ENCODE assay signal across 8 cellular contexts in genomic region chr17:48181653-48182052, GRCh38.
DNase-seq lines count a peak whose midpoint lies in the region; ATAC-seq and TF ChIP-seq lines count a peak whose summit lies in the region.

No MANE protein-coding gene starts in this region.

- intact Hi-C loops in PC-3 (cut with micrococcal nuclease) = loop anchor here (1.0 to 2.0 kb wide), 3 partner anchors 33 to 149 kb away; no protein-coding TSS in a partner anchor

- CTCF ChIA-PET in PC-3 (lab: Charles Lee) = interaction anchor here (1.1 to 1.8 kb wide), 3 partner anchors 32 to 81 kb away, joined by 3 to 10 read pairs (median 9); no protein-coding TSS in a partner anchor

- H3K79me2 ChIP-seq in GM23248 (ENCODE audit: insufficient read depth) (no peaks in the 10 kb centered on the region), PC-3 (ENCODE audit: low read length) (no peaks in the 10 kb centered on the region)

- H2AFZ ChIP-seq in GM23248 (no peak overlapping the region), PC-3 (ENCODE audit: low read length) (no peak overlapping the region)

- BruUV-seq in PC-3 (replicated peaks; lab: Mats Ljungman, UMichigan) = no TSS peak

- H3K27me3 ChIP-seq in GM23248 (replicated peaks; ENCODE audit: insufficient read depth) (peaks cover 78% of the 10 kb centered on the region), PC-3 (ENCODE audit: low read length) (peaks cover 10% of the 10 kb centered on the region; the same call in 1 of the 2 replicates)

- no peak overlapping the region for H3K27ac Mint-ChIP-seq in glutamatergic neuron (ENCODE audit: unreplicated experiment)
- H3K27ac Mint-ChIP-seq in activated naive CD8-positive, alpha-beta T cell treated with anti-CD3 and anti-CD28 coated beads for 36 hours = no peak overlapping the region

- no peak for DNase-seq in AG09309 (ENCODE audit: low read depth)
- peak; percentile 36 for DNase-seq in GM23248
- peak; percentile 69 for DNase-seq in PC-3
- no peak for DNase-seq in glutamatergic neuron
- no peak for DNase-seq in activated naive CD8-positive, alpha-beta T cell treated with anti-CD3 and anti-CD28 coated beads for 36 hours
- DNase-seq in stimulated activated CD4-positive, alpha-beta T cell treated with anti-CD3 and anti-CD28 coated beads, Interleukin-2, amount 100 ng/mL, for 48 hours = no peak

- no peaks in the 10 kb centered on the region for H3K4me1 ChIP-seq in GM23248 (ENCODE audit: insufficient read depth)
- H3K4me1 ChIP-seq in PC-3 (ENCODE audit: insufficient read depth, low read length) = peaks cover 11% of the 10 kb centered on the region

- 0% methylated on average over 1 of the region's 1 CpG for WGBS in GM23248 (ENCODE audit: low coverage in 1 of 2, low lambda C conversion rate in 2 of 2, missing lambda C conversion rate in 2 of 2), 2 experiments

- no peaks in the 10 kb centered on the region for H3K36me3 Mint-ChIP-seq in glutamatergic neuron (ENCODE audit: unreplicated experiment)
- H3K36me3 Mint-ChIP-seq in activated naive CD8-positive, alpha-beta T cell treated with anti-CD3 and anti-CD28 coated beads for 36 hours = peaks cover 14% of the 10 kb centered on the region

- no peaks in the 10 kb centered on the region for H3K27me3 Mint-ChIP-seq in glutamatergic neuron (ENCODE audit: unreplicated experiment)
- no peaks in the 10 kb centered on the region for H3K27me3 Mint-ChIP-seq in activated naive CD8-positive, alpha-beta T cell treated with anti-CD3 and anti-CD28 coated beads for 36 hours

- H3K27ac ChIP-seq in GM23248 = no peak overlapping the region
- H3K27ac ChIP-seq in PC-3 (ENCODE audit: low read length) = no peak overlapping the region

- no peak overlapping the region for H3K4me2 ChIP-seq in GM23248 (ENCODE audit: unreplicated experiment)
- H3K4me2 ChIP-seq in PC-3 (ENCODE audit: low read length) = no peak overlapping the region

- no peak overlapping the region for H3K9ac ChIP-seq in GM23248
- no peak overlapping the region for H3K9ac ChIP-seq in PC-3 (ENCODE audit: low read length)

- H3K9me3 ChIP-seq in GM23248 (ENCODE audit: low read depth) = no peaks in the 10 kb centered on the region
- no peaks in the 10 kb centered on the region for H3K9me3 ChIP-seq in PC-3 (ENCODE audit: low read length)

- POLR2A ChIA-PET in PC-3 (lab: Charles Lee; ENCODE audit: unreplicated experiment) = interaction anchor here (0.6 kb wide), 1 partner anchor 73 kb away, joined by 5 read pairs; no protein-coding TSS in a partner anchor

- no peaks in the 10 kb centered on the region for H3F3A ChIP-seq in GM23248 (ENCODE audit: insufficient read depth)
- no peaks in the 10 kb centered on the region for H3F3A ChIP-seq in PC-3 (ENCODE audit: low read length, unreplicated experiment)

- H3K4me1 Mint-ChIP-seq in glutamatergic neuron (ENCODE audit: low read depth, unreplicated experiment) = peaks cover 7% of the 10 kb centered on the region
- H3K4me1 Mint-ChIP-seq in activated naive CD8-positive, alpha-beta T cell treated with anti-CD3 and anti-CD28 coated beads for 36 hours = peaks cover 17% of the 10 kb centered on the region

- TF ChIP-seq CTCF in AG09309 (IDR thresholded peaks at IDR 0.05; ENCODE audit: control insufficient read depth, insufficient read depth, low read depth, low read length, missing control alignments) = peak; percentile 58
- TF ChIP-seq CTCF in PC-3 (conservative IDR thresholded peaks at IDR 0.05; ENCODE audit: low read depth, low read length) = peak; percentile 92
- peak; percentile 10 for TF ChIP-seq CTCF in glutamatergic neuron (IDR thresholded peaks at IDR 0.05; ENCODE audit: partially characterized antibody, unreplicated experiment)

- no peaks in the 10 kb centered on the region for H3K9me2 ChIP-seq in GM23248 (ENCODE audit: insufficient read depth)
- no peaks in the 10 kb centered on the region for H3K9me2 ChIP-seq in PC-3 (replicated peaks; ENCODE audit: low read length)

- no peak overlapping the region for H3K4me3 Mint-ChIP-seq in glutamatergic neuron (ENCODE audit: unreplicated experiment)
- no peak overlapping the region for H3K4me3 Mint-ChIP-seq in activated naive CD8-positive, alpha-beta T cell treated with anti-CD3 and anti-CD28 coated beads for 36 hours

- H3K4me3 ChIP-seq in AG09309 (ENCODE audit: control insufficient read depth, low read depth, low read length) (no peak overlapping the region), GM23248 (no peak overlapping the region), PC-3 (ENCODE audit: low read length) (no peak overlapping the region)

- no peaks in the 10 kb centered on the region for H3K36me3 ChIP-seq in GM23248 (ENCODE audit: low read depth)
- H3K36me3 ChIP-seq in PC-3 (ENCODE audit: low read depth, low read length) = no peaks in the 10 kb centered on the region

- no peaks in the 10 kb centered on the region for H4K20me1 ChIP-seq in GM23248 (ENCODE audit: insufficient read depth)
- no peaks in the 10 kb centered on the region for H4K20me1 ChIP-seq in PC-3 (ENCODE audit: low read length)

- in situ Hi-C loops in GM23248 (cut with MboI) = no loop called here

- H3K9me3 Mint-ChIP-seq in glutamatergic neuron (ENCODE audit: unreplicated experiment) = no peaks in the 10 kb centered on the region
- H3K9me3 Mint-ChIP-seq in activated naive CD8-positive, alpha-beta T cell treated with anti-CD3 and anti-CD28 coated beads for 36 hours = no peaks in the 10 kb centered on the region

- peak; percentile 77 for ATAC-seq in PC-3
- no peak for ATAC-seq in GM21367 (IDR thresholded peaks at IDR 0.05; ENCODE audit: unreplicated experiment)
- no peak for ATAC-seq in HG03025 (IDR thresholded peaks at IDR 0.05; ENCODE audit: low FRiP score, unreplicated experiment)

Comparison
In these comparisons a context has a peak if more than half of its experiments do, and no peak if none do; other contexts are left out.
1. DNase-seq: peak in GM23248 (single experiment) and PC-3 (single experiment); none in AG09309 (single experiment), glutamatergic neuron (single experiment), activated naive CD8-positive, alpha-beta T cell treated with anti-CD3 and anti-CD28 coated beads for 36 hours (single experiment) and stimulated activated CD4-positive, alpha-beta T cell treated with anti-CD3 and anti-CD28 coated beads, Interleukin-2, amount 100 ng/mL, for 48 hours (0 of 2).
2. CTCF ChIP-seq: peak in every context shown above with its lines; median percentile 92 in PC-3; 58 in AG09309; 10 in glutamatergic neuron.